ENCODE assay signal across 27 cellular contexts in genomic region chr10:30555465-30555864, GRCh38.
"Had no signal": no experiment of that assay in that cellular context is flagged by ENCODE, and none has a peak within 500 bp of the region (broad histone marks: within the 10 kb centered on the region; RNA-seq: fewer than 3 reads in every experiment).

No MANE protein-coding gene starts in this region.

- H3K9me3 ChIP-seq: esophagus muscularis mucosa, pancreas, psoas muscle, testis, transverse colon, vagina had no signal

- H3K27ac ChIP-seq: pancreas, psoas muscle, vagina, WERI-Rb-1 had no signal

- ATAC-seq: activated T-cell treated with anti-CD3 and anti-CD28 coated beads, Interleukin-2, amount 50 U/mL, for 4 hours; left ventricle myocardium superior; pancreas; psoas muscle had no signal

- H3K36me3 Mint-ChIP-seq: activated naive CD4-positive, alpha-beta T cell treated with anti-CD3 and anti-CD28 coated beads, Interleukin-2, amount 50 U/mL, for 24 hours; mesothelial cell of epicardium; naive B cell had no signal

- H3K4me1 ChIP-seq: psoas muscle had no signal

- H3K4me3 Mint-ChIP-seq: activated CD4-positive, alpha-beta memory T cell treated with anti-CD3 and anti-CD28 coated beads, Interleukin-2, amount 10 ng/mL, durations not matched to agents 7 days and 5 days; activated CD4-positive, alpha-beta T cell treated with anti-CD3 and anti-CD28 coated beads, Interleukin-2, amount 10 ng/mL, durations not matched to agents 7 days and 5 days; activated naive CD4-positive, alpha-beta T cell treated with anti-CD3 and anti-CD28 coated beads, Interleukin-2, amount 50 U/mL, for 24 hours; activated T-cell treated with anti-CD3 and anti-CD28 coated beads, Interleukin-2, amount 50 U/mL, for 4 hours; central memory CD8-positive, alpha-beta T cell; mesothelial cell of epicardium; nephron progenitor cell; T-helper 2 cell treated with Interferon-gamma antibody and Interleukin-4, amounts not matched to agents 5 μg/mL and 100 μg/mL, for 36 hours had no signal

- H3K27me3 Mint-ChIP-seq: activated naive CD4-positive, alpha-beta T cell treated with anti-CD3 and anti-CD28 coated beads, Interleukin-2, amount 50 U/mL, for 24 hours; central memory CD8-positive, alpha-beta T cell; naive B cell had no signal

- H3K36me3 ChIP-seq: esophagus muscularis mucosa, pancreas, transverse colon, vagina, WERI-Rb-1 had no signal

- DNase-seq: activated CD4-positive, alpha-beta memory T cell treated with anti-CD3 and anti-CD28 coated beads, Interleukin-2, amount 10 ng/mL, durations not matched to agents 7 days and 5 days; activated CD4-positive, alpha-beta T cell treated with anti-CD3 and anti-CD28 coated beads for 1 hour; activated CD4-positive, alpha-beta T cell treated with anti-CD3 and anti-CD28 coated beads, Interleukin-2, amount 10 ng/mL, durations not matched to agents 7 days and 5 days; activated CD8-positive, alpha-beta memory T cell treated with anti-CD3 and anti-CD28 coated beads, Interleukin-2, amount 50 U/mL, for 48 hours; activated T-cell treated with anti-CD3 and anti-CD28 coated beads, Interleukin-2, amount 50 U/mL, for 4 hours; anterior cingulate cortex; dermis blood vessel endothelial cell; effector CD4-positive, alpha-beta T cell; foreskin melanocyte; left ventricle myocardium superior; naive B cell; nephron progenitor cell; nucleus accumbens; pancreas; psoas muscle; stimulated activated naive CD4-positive, alpha-beta T cell treated with Interleukin-2 at 50 U/mL for 16 hours; T-helper 1 cell; testis; transverse colon; WERI-Rb-1 had no signal

- H3K27ac Mint-ChIP-seq: activated CD4-positive, alpha-beta memory T cell treated with anti-CD3 and anti-CD28 coated beads, Interleukin-2, amount 10 ng/mL, durations not matched to agents 7 days and 5 days; activated CD4-positive, alpha-beta T cell treated with anti-CD3 and anti-CD28 coated beads, Interleukin-2, amount 10 ng/mL, durations not matched to agents 7 days and 5 days; activated naive CD4-positive, alpha-beta T cell treated with anti-CD3 and anti-CD28 coated beads, Interleukin-2, amount 50 U/mL, for 24 hours; activated T-helper 2 cell treated with anti-CD3 and anti-CD28 coated beads, Interferon-gamma antibody, Interleukin-2, Interleukin-4, amounts not matched to agents 10 μg/mL and 5 μg/mL and 100 μg/mL, durations not matched to agents 14 hours and 24 hours and 36 hours; naive B cell; T-helper 2 cell treated with Interferon-gamma antibody and Interleukin-4, amounts not matched to agents 5 μg/mL and 100 μg/mL, for 36 hours had no signal

- H3K4me3 ChIP-seq: esophagus muscularis mucosa, pancreas, psoas muscle, testis, transverse colon, vagina had no signal

- H3K27me3 ChIP-seq: esophagus muscularis mucosa, pancreas, testis, transverse colon, vagina had no signal

- H3K9me3 Mint-ChIP-seq: activated CD4-positive, alpha-beta memory T cell treated with anti-CD3 and anti-CD28 coated beads, Interleukin-2, amount 10 ng/mL, durations not matched to agents 7 days and 5 days; activated CD4-positive, alpha-beta T cell treated with anti-CD3 and anti-CD28 coated beads, Interleukin-2, amount 10 ng/mL, durations not matched to agents 7 days and 5 days; activated naive CD4-positive, alpha-beta T cell treated with anti-CD3 and anti-CD28 coated beads, Interleukin-2, amount 50 U/mL, for 24 hours; activated T-cell treated with anti-CD3 and anti-CD28 coated beads, Interleukin-2, amount 50 U/mL, for 4 hours; activated T-helper 2 cell treated with anti-CD3 and anti-CD28 coated beads, Interferon-gamma antibody, Interleukin-2, Interleukin-4, amounts not matched to agents 10 μg/mL and 5 μg/mL and 100 μg/mL, durations not matched to agents 14 hours and 24 hours and 36 hours; central memory CD8-positive, alpha-beta T cell; mesothelial cell of epicardium; naive B cell; T-helper 2 cell treated with Interferon-gamma antibody and Interleukin-4, amounts not matched to agents 5 μg/mL and 100 μg/mL, for 36 hours had no signal
